In the genomic region with DNA sequence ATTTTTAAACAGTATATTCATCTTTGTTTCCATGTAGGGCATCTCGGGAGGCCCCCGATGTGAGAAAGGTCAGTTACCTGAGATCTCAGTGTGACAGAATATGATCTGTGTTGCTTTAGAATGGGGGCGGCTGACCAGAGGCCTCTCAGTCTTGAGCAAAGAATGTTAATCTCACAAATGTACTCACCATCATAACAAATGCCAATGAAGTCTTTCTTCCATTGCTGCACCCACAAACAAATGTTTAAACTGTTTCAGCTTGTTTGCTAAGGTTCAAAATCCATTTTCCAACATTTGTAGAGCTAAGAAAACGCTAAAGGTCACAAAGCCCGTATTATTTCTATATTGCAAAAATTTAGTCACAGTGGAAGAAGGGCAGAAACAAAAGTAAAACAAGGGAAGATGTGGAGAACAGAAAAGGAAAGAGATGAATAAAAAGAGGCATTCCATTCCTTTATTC, we compare ENCODE assay signal across 17 cellular contexts. TPM values are rescaled to one million over a fixed set of nuclear protein-coding genes. Genes with fewer than 3 reads are reported as not detected.
"Had no signal": no experiment of that assay in that cellular context is flagged by ENCODE, and none has a peak within 500 bp of the region (broad histone marks: within the 10 kb centered on the region; RNA-seq: fewer than 3 reads in every experiment).

No MANE protein-coding gene starts in this region.

- ATAC-seq: effector memory CD8-positive, alpha-beta T cell; gastrocnemius medialis; naive thymus-derived CD4-positive, alpha-beta T cell; stimulated activated memory B cell treated with anti-CD40 and anti-IgM and Interleukin-4, amounts not matched to agents 10 μg/mL and 1 μg/mL and 100 μg/mL, for 72 hours; stimulated activated naive CD8-positive, alpha-beta T cell treated with anti-CD3 and anti-CD28 coated beads, Interleukin-15, amount 100 ng/mL, for 72 hours had no signal

- H3K4me3 ChIP-seq: esophagus muscularis mucosa, gastrocnemius medialis, heart right ventricle, ovary, right atrium auricular region had no signal

- H3K4me3 Mint-ChIP-seq: central memory CD8-positive, alpha-beta T cell; dendritic cell treated with granulocyte-macrophage colony-stimulating factor and Interleukin-4, amounts not matched to agents 40 ng/mL and 50 ng/mL, for 4 days; effector memory CD8-positive, alpha-beta T cell; naive thymus-derived CD4-positive, alpha-beta T cell; nephron progenitor cell; stimulated activated memory B cell treated with anti-CD40 and anti-IgM and Interleukin-4, amounts not matched to agents 10 μg/mL and 1 μg/mL and 100 μg/mL, for 72 hours; stimulated activated naive CD8-positive, alpha-beta T cell treated with anti-CD3 and anti-CD28 coated beads, Interleukin-15, amount 100 ng/mL, for 72 hours had no signal

- H3K36me3 Mint-ChIP-seq: naive thymus-derived CD4-positive, alpha-beta T cell; stimulated activated memory B cell treated with anti-CD40 and anti-IgM and Interleukin-4, amounts not matched to agents 10 μg/mL and 1 μg/mL and 100 μg/mL, for 72 hours had no signal

- H3K27ac Mint-ChIP-seq: dendritic cell treated with granulocyte-macrophage colony-stimulating factor and Interleukin-4, amounts not matched to agents 40 ng/mL and 50 ng/mL, for 4 days; effector memory CD8-positive, alpha-beta T cell; naive thymus-derived CD4-positive, alpha-beta T cell; nephron progenitor cell; stimulated activated memory B cell treated with anti-CD40 and anti-IgM and Interleukin-4, amounts not matched to agents 10 μg/mL and 1 μg/mL and 100 μg/mL, for 72 hours; stimulated activated naive CD8-positive, alpha-beta T cell treated with anti-CD3 and anti-CD28 coated beads, Interleukin-15, amount 100 ng/mL, for 72 hours had no signal

- H3K27me3 ChIP-seq: ovary, right atrium auricular region had no signal

- H3K36me3 ChIP-seq: esophagus muscularis mucosa, gastrocnemius medialis, heart right ventricle, ovary, right atrium auricular region had no signal

- H3K27ac ChIP-seq: epithelial cell of prostate, esophagus muscularis mucosa, gastrocnemius medialis, ovary, right atrium auricular region had no signal

- H3K4me1 ChIP-seq: gastrocnemius medialis had no signal

- H3K9me3 Mint-ChIP-seq: central memory CD8-positive, alpha-beta T cell; dendritic cell treated with granulocyte-macrophage colony-stimulating factor and Interleukin-4, amounts not matched to agents 40 ng/mL and 50 ng/mL, for 4 days; effector memory CD8-positive, alpha-beta T cell; nephron progenitor cell; stimulated activated memory B cell treated with anti-CD40 and anti-IgM and Interleukin-4, amounts not matched to agents 10 μg/mL and 1 μg/mL and 100 μg/mL, for 72 hours; stimulated activated naive CD8-positive, alpha-beta T cell treated with anti-CD3 and anti-CD28 coated beads, Interleukin-15, amount 100 ng/mL, for 72 hours had no signal

- DNase-seq: effector memory CD8-positive, alpha-beta T cell; gastrocnemius medialis; left ventricle myocardium superior; naive thymus-derived CD4-positive, alpha-beta T cell; ovary; stimulated activated CD4-positive, alpha-beta T cell treated with anti-CD3 and anti-CD28 coated beads, Interleukin-4, amount 100 ng/mL, for 1 hour; stimulated activated naive CD8-positive, alpha-beta T cell treated with anti-CD3 and anti-CD28 coated beads, Interleukin-15, amount 100 ng/mL, for 72 hours had no signal

- H3K9me3 ChIP-seq: esophagus muscularis mucosa, gastrocnemius medialis, heart right ventricle, ovary, right atrium auricular region had no signal

- H3K4me1 Mint-ChIP-seq: central memory CD8-positive, alpha-beta T cell; naive thymus-derived CD4-positive, alpha-beta T cell; stimulated activated memory B cell treated with anti-CD40 and anti-IgM and Interleukin-4, amounts not matched to agents 10 μg/mL and 1 μg/mL and 100 μg/mL, for 72 hours; stimulated activated naive CD8-positive, alpha-beta T cell treated with anti-CD3 and anti-CD28 coated beads, Interleukin-15, amount 100 ng/mL, for 72 hours had no signal

RNA-seq across cellular contexts. Expression of a gene that starts 31.8 kb away (rescaled TPM):
- total RNA-seq: lung microvascular endothelial cell; mononuclear cell; naive thymus-derived CD4-positive, alpha-beta T cell had no signal
- polyA plus RNA-seq: naive thymus-derived CD4-positive, alpha-beta T cell had no signal
